Comparison of ENCODE assay signal across 1 cellular context in genomic region chr5:134525687-134526482, GRCh38.
TF ChIP-seq lines count a peak whose summit lies in the region.

No MANE protein-coding gene starts in this region.

TF ChIP-seq in A549, 52 proteins besides CTCF, POLR2A, EP300 and RAD21 (continued from another document):
- TF ChIP-seq E2F6 (IDR thresholded peaks at IDR 0.05; ENCODE audit: borderline replicate concordance, low read depth): no peak
- TF ChIP-seq CEBPB (IDR thresholded peaks at IDR 0.05): 0 out of 4 replicates have a peak, but pooled peaks of 1 of the 2 experiments have one; percentile 22
- no peak for TF ChIP-seq BCL3 (IDR thresholded peaks at IDR 0.05)
- TF ChIP-seq PBX3 (IDR thresholded peaks at IDR 0.05): 0 out of 2 replicates have a peak, but pooled peaks have one; percentile 28
